Comparison of ENCODE assay signal across 9 cellular contexts in genomic region chr13:73849292-73849691, GRCh38.
DNase-seq lines count a peak whose midpoint lies in the region; ATAC-seq, FAIRE-seq and TF ChIP-seq lines count a peak whose summit lies in the region.
"Had no signal": no experiment of that assay in that cellular context is flagged by ENCODE, and none has a peak within 500 bp of the region (broad histone marks: within the 10 kb centered on the region; RNA-seq: fewer than 3 reads in every experiment).

No MANE protein-coding gene starts in this region.

- H3K4me1 Mint-ChIP-seq in stimulated activated memory B cell treated with anti-CD40 and anti-IgM and Interleukin-4, amounts not matched to agents 10 μg/mL and 1 μg/mL and 100 μg/mL, for 72 hours = peaks cover 27% of the 10 kb centered on the region

- TF ChIP-seq CTCF in AG04450 (IDR thresholded peaks at IDR 0.05; ENCODE audit: low read depth, low read length) = peak; percentile 64
- peak; percentile 38 for TF ChIP-seq CTCF in GM12873 (IDR thresholded peaks at IDR 0.05; ENCODE audit: insufficient read depth, low read depth, low read length, missing control alignments)
- TF ChIP-seq CTCF in epithelial cell of esophagus (IDR thresholded peaks at IDR 0.05; ENCODE audit: insufficient read depth, low read depth, low read length, missing control alignments) = peak; percentile 54
- no peak for TF ChIP-seq CTCF in lower leg skin (IDR thresholded peaks at IDR 0.05)

- no peaks in the 10 kb centered on the region for H3K9me3 ChIP-seq in AG04450 (ENCODE audit: control insufficient read depth, insufficient read depth, low read length)

- POLR2A ChIA-PET in AG04450 (lab: Yijun Ruan, JAX) = interaction anchor here (1.1 kb wide), 1 partner anchor 22 kb away, joined by 3 read pairs; no protein-coding TSS in a partner anchor

- H3K4me3 Mint-ChIP-seq in stimulated activated memory B cell treated with anti-CD40 and anti-IgM and Interleukin-4, amounts not matched to agents 10 μg/mL and 1 μg/mL and 100 μg/mL, for 72 hours = no peak overlapping the region

- H3K9me3 Mint-ChIP-seq in stimulated activated memory B cell treated with anti-CD40 and anti-IgM and Interleukin-4, amounts not matched to agents 10 μg/mL and 1 μg/mL and 100 μg/mL, for 72 hours = no peaks in the 10 kb centered on the region

- CTCF ChIA-PET in AG04450 (lab: Charles Lee) = interaction anchor here (0.6 to 2.9 kb wide), 15 partner anchors 9 to 1749 kb away, joined by 3 to 24 read pairs (median 3); no protein-coding TSS in a partner anchor

- H3K4me3 ChIP-seq in AG04450 (ENCODE audit: low read depth, low read length) = no peak overlapping the region
- no peak overlapping the region for H3K4me3 ChIP-seq in epithelial cell of esophagus (ENCODE audit: low read length)
- H3K4me3 ChIP-seq in lower leg skin (ENCODE audit: low read depth, poor library complexity, severe bottlenecking) = no peak overlapping the region

- H3K27ac ChIP-seq in AG04450 (ENCODE audit: low read depth, low read length) = no peak overlapping the region
- H3K27ac ChIP-seq: KMS-11 had no signal

- no peak for ATAC-seq in stimulated activated memory B cell treated with anti-CD40 and anti-IgM and Interleukin-4, amounts not matched to agents 10 μg/mL and 1 μg/mL and 100 μg/mL, for 72 hours
- ATAC-seq in HG02981 (IDR thresholded peaks at IDR 0.05; ENCODE audit: unreplicated experiment) = no peak

- no peak for FAIRE-seq in RCC 7860 (lab: Jason Lieb, UNC)

- H3K27me3 ChIP-seq in AG04450 (ENCODE audit: control insufficient read depth, insufficient read depth, low read length) = no peaks in the 10 kb centered on the region

- 82 to 85% methylated on average over 5 of the region's 5 CpGs for WGBS in lower leg skin, 2 donors

- DNase-seq in AG04450 (ENCODE audit: low read depth, low spot score) = no peak
- peak; percentile 53 for DNase-seq in NCI-H146 (lab: John Stamatoyannopoulos, UW)
- peak; percentile 48 for DNase-seq in epithelial cell of esophagus (ENCODE audit: low read depth)
- DNase-seq in RCC 7860 (ENCODE audit: low spot score) = no peak
- no peak for DNase-seq in lower leg skin (ENCODE audit: low spot score in 2 of 2)

- no peak for TF ChIP-seq POLR2A in lower leg skin (IDR thresholded peaks at IDR 0.05)

- H3K27me3 Mint-ChIP-seq in stimulated activated memory B cell treated with anti-CD40 and anti-IgM and Interleukin-4, amounts not matched to agents 10 μg/mL and 1 μg/mL and 100 μg/mL, for 72 hours = no peaks in the 10 kb centered on the region

- H3K36me3 Mint-ChIP-seq in stimulated activated memory B cell treated with anti-CD40 and anti-IgM and Interleukin-4, amounts not matched to agents 10 μg/mL and 1 μg/mL and 100 μg/mL, for 72 hours = peaks cover 18% of the 10 kb centered on the region

- intact Hi-C loops in lower leg skin (cut with DNase I; ENCODE audit: low total_unique reads) = no loop called here

- peak overlapping the region; percentile 48 for H3K27ac Mint-ChIP-seq in stimulated activated memory B cell treated with anti-CD40 and anti-IgM and Interleukin-4, amounts not matched to agents 10 μg/mL and 1 μg/mL and 100 μg/mL, for 72 hours

Comparison
In these comparisons a context has a peak if more than half of its experiments do, and no peak if none do; other contexts are left out.
1. DNase-seq: peak in NCI-H146 (single experiment) and epithelial cell of esophagus (single experiment); none in AG04450 (single experiment), RCC 7860 (single experiment) and lower leg skin (0 of 2).
2. CTCF ChIP-seq: peak in AG04450 (single experiment), GM12873 (single experiment) and epithelial cell of esophagus (single experiment); none in lower leg skin (0 of 3).